In the genomic region with DNA sequence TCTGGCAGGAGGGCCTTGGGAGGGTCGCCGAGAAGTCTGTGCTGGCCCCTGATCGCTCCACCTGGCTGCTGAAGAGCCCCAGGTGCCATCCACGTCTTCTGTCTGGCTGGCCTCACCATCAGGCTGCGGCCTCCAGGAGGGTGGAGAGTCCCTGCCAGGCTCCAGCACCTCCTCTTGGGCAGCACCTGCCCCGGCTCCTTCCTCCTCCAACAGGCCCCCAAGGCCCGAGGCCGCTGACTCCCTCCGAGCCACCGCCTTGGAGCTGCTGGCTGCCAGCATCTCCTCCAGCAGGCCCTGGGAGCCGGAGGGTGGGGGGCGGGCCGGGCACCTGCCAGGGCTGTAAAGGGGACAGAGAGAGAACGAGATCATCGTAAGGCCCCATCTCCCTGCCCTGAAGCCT, we compare ENCODE assay signal across 20 cellular contexts. TPM values are rescaled to one million over a fixed set of nuclear protein-coding genes. Genes with fewer than 3 reads are reported as not detected.
"Had no signal": no experiment of that assay in that cellular context is flagged by ENCODE, and none has a peak within 500 bp of the region (broad histone marks: within the 10 kb centered on the region; RNA-seq: fewer than 3 reads in every experiment).

No MANE protein-coding gene starts in this region.

- DNase-seq: activated CD4-positive, alpha-beta T cell treated with anti-CD3 and anti-CD28 coated beads for 4 hours; activated CD8-positive, alpha-beta memory T cell treated with anti-CD3 and anti-CD28 coated beads, Interleukin-2, amount 50 U/mL, for 4 hours; activated CD8-positive, alpha-beta T cell treated with anti-CD3 and anti-CD28 coated beads for 36 hours; activated gamma-delta T cell treated with Interleukin-2 at 50 U/mL for 16 hours; activated naive CD4-positive, alpha-beta T cell treated with anti-CD3 and anti-CD28 coated beads, Interleukin-2, amount 10 ng/mL, durations not matched to agents 7 days and 5 days; activated naive CD8-positive, alpha-beta T cell treated with anti-CD3 and anti-CD28 coated beads for 36 hours; activated T-cell treated with anti-CD3 and anti-CD28 coated beads, Interleukin-2, amount 50 U/mL, for 72 hours; brain microvascular endothelial cell; MM.1S; NCI-H1105; NCI-H1436; NCI-H1694 treated with DMSO at 0.1 percent for 48 hours; NCI-H2029 treated with DMSO at 0.1 percent for 48 hours; NCI-H446; NCI-H524; Peyer's patch; SHP77 treated with DMSO at 0.1 percent for 48 hours had no signal

- H3K27ac ChIP-seq: brain microvascular endothelial cell, KMS-11, Peyer's patch had no signal

- H3K4me2 ChIP-seq: KMS-11 had no signal

- H3K4me3 ChIP-seq: Peyer's patch had no signal

- H3K27me3 ChIP-seq: brain microvascular endothelial cell, Peyer's patch had no signal

- H3K9ac ChIP-seq: KMS-11 had no signal

RNA-seq across cellular contexts. Expression of a gene that starts 35.7 kb away (rescaled TPM):
- total RNA-seq: activated CD8-positive, alpha-beta T cell treated with anti-CD3 and anti-CD28 coated beads for 36 hours; activated naive CD8-positive, alpha-beta T cell treated with anti-CD3 and anti-CD28 coated beads for 36 hours; activated T-cell treated with anti-CD3 and anti-CD28 coated beads, Interleukin-2, amount 50 U/mL, for 72 hours; activated T-helper 2 cell treated with anti-CD3 and anti-CD28 coated beads, Interferon-gamma antibody, Interleukin-2, Interleukin-4, amounts not matched to agents 10 μg/mL and 5 μg/mL and 100 μg/mL, durations not matched to agents 14 hours and 24 hours and 36 hours; SK-MEL-5 had no signal
